ENCODE assay signal across 16 cellular contexts in the genomic region with DNA sequence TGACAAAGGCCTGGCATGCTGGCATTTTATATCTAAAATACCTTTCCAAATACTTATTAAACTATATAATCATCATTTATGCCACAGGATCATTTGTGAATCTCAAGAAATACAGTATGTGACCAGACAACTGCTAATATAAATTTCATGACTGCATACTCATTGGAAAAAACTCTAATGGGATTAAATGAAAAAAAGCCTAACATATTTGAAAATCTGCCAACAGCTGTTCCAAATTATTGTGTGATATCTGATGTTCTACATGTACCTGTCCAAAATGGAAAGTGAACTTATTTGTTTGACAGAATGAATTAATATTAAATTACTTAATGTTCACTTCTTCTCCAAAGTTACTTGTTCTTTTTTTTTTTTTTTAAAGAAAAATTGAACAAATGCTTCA.
DNase-seq lines count a peak whose midpoint lies in the region; ATAC-seq, FAIRE-seq and TF ChIP-seq lines count a peak whose summit lies in the region.
"Had no signal": no experiment of that assay in that cellular context is flagged by ENCODE, and none has a peak within 500 bp of the region (broad histone marks: within the 10 kb centered on the region; RNA-seq: fewer than 3 reads in every experiment).

No MANE protein-coding gene starts in this region.

- H3K4me3 ChIP-seq in RWPE2 (ENCODE audit: severe bottlenecking) (no peak overlapping the region), pancreas (no peak overlapping the region)
- H3K4me3 ChIP-seq: K562, tibial artery had no signal

- H3K27ac ChIP-seq in RWPE2 (ENCODE audit: poor library complexity, severe bottlenecking), result peak overlapping the region; percentile 91
- no peak overlapping the region for H3K27ac ChIP-seq in pancreas
- H3K27ac ChIP-seq: WERI-Rb-1 had no signal

- H3K9me3 Mint-ChIP-seq in activated naive CD4-positive, alpha-beta T cell treated with anti-CD3 and anti-CD28 coated beads, Interleukin-2, amount 50 U/mL, for 72 hours, result peaks cover 0 to 13% of the 10 kb centered on the region in 2 donors
- H3K9me3 Mint-ChIP-seq: CD4-positive, alpha-beta T cell had no signal

- DNase-seq in GM03348 (ENCODE audit: low spot score) (peak; percentile 24), RWPE2 (ENCODE audit: low spot score) (no peak), pancreas (no peak), NCI-H2196 (lab: John Stamatoyannopoulos, UW; ENCODE audit: unreplicated experiment) (no peak), OCI-M1 (lab: John Stamatoyannopoulos, UW) (no peak)
- no peak for DNase-seq in activated naive CD4-positive, alpha-beta T cell treated with anti-CD3 and anti-CD28 coated beads, Interleukin-2, amount 50 U/mL, for 72 hours (ENCODE audit: low spot score in 2 of 2)
- DNase-seq: activated CD8-positive, alpha-beta T cell treated with anti-CD3 and anti-CD28 coated beads, Interleukin-2, amount 10 ng/mL, durations not matched to agents 7 days and 5 days; CD4-positive, alpha-beta T cell; DMS79; NCI-H1092; NCI-H774; nucleus accumbens; tibial artery; WERI-Rb-1 had no signal

- H3K4me1 ChIP-seq in RWPE2 (ENCODE audit: insufficient read depth, poor library complexity, severe bottlenecking) (peaks cover 42% of the 10 kb centered on the region), pancreas (peaks cover 0 to 9% (median 6%) of the 10 kb centered on the region in 3 donors)

- ATAC-seq in RWPE2 (ENCODE audit: low read depth) (no peak), pancreas (no peak)
- ATAC-seq in activated naive CD4-positive, alpha-beta T cell treated with anti-CD3 and anti-CD28 coated beads, Interleukin-2, amount 50 U/mL, for 72 hours, result no peak
- ATAC-seq: activated CD8-positive, alpha-beta T cell treated with anti-CD3 and anti-CD28 coated beads, Interleukin-2, amount 10 ng/mL, durations not matched to agents 7 days and 5 days; K562 had no signal

- TF ChIP-seq CTCF in RWPE2 (IDR thresholded peaks at IDR 0.05; ENCODE audit: poor library complexity, severe bottlenecking) (no peak), pancreas (IDR thresholded peaks at IDR 0.05) (no peak)

- H3K36me3 ChIP-seq in RWPE2 (ENCODE audit: low read depth) (no peaks in the 10 kb centered on the region), pancreas (no peaks in the 10 kb centered on the region)
- H3K36me3 ChIP-seq: WERI-Rb-1 had no signal

- intact Hi-C loops in pancreas (cut with DNase I), result no loop called here

- H3K36me3 Mint-ChIP-seq in activated naive CD4-positive, alpha-beta T cell treated with anti-CD3 and anti-CD28 coated beads, Interleukin-2, amount 50 U/mL, for 72 hours, result peaks cover 10 to 15% of the 10 kb centered on the region in 2 donors

- H3K27ac Mint-ChIP-seq in activated naive CD4-positive, alpha-beta T cell treated with anti-CD3 and anti-CD28 coated beads, Interleukin-2, amount 50 U/mL, for 72 hours, result no peak overlapping the region
- H3K27ac Mint-ChIP-seq: activated CD8-positive, alpha-beta T cell treated with anti-CD3 and anti-CD28 coated beads, Interleukin-2, amount 10 ng/mL, durations not matched to agents 7 days and 5 days; CD4-positive, alpha-beta T cell had no signal

- FAIRE-seq in endometrium (lab: Jason Lieb, UNC) (peak; percentile 45), pancreas (lab: Jason Lieb, UNC) (peak; percentile 39)
- FAIRE-seq: K562 had no signal

- H3K27me3 ChIP-seq in RWPE2 (ENCODE audit: insufficient read depth, poor library complexity, severe bottlenecking) (no peaks in the 10 kb centered on the region), pancreas (no peaks in the 10 kb centered on the region)
- H3K27me3 ChIP-seq: tibial artery had no signal

- H3K9me3 ChIP-seq in RWPE2 (ENCODE audit: severe bottlenecking) (no peaks in the 10 kb centered on the region), pancreas (no peaks in the 10 kb centered on the region)
- H3K9me3 ChIP-seq: tibial artery had no signal
